25 cellular contexts compared by ENCODE assay signal in genomic region chr4:61079427-61079826, GRCh38.
A peak's percentile ranks its signal among the peaks of the same experiment; 100 is the strongest.
DNase-seq lines count a peak whose midpoint lies in the region; ATAC-seq, FAIRE-seq and TF ChIP-seq lines count a peak whose summit lies in the region.
"Had no signal": no experiment of that assay in that cellular context is flagged by ENCODE, and none has a peak within 500 bp of the region (broad histone marks: within the 10 kb centered on the region; RNA-seq: fewer than 3 reads in every experiment).

No MANE protein-coding gene starts in this region.

- peaks cover 4% of the 10 kb centered on the region for H3K4me1 Mint-ChIP-seq in astrocyte (ENCODE audit: low read depth, unreplicated experiment)
- H3K4me1 Mint-ChIP-seq in immature natural killer cell: no peaks in the 10 kb centered on the region
- H3K4me1 Mint-ChIP-seq: CD4-positive, CD25-positive, alpha-beta regulatory T cell had no signal

- H3K27me3 ChIP-seq in astrocyte (ENCODE audit: insufficient read depth, low read length): no peaks in the 10 kb centered on the region
- H3K27me3 ChIP-seq in foreskin keratinocyte: no peaks in the 10 kb centered on the region
- H3K27me3 ChIP-seq: MG63 had no signal

- H3K4me3 Mint-ChIP-seq in astrocyte (ENCODE audit: unreplicated experiment): no peak overlapping the region
- H3K4me3 Mint-ChIP-seq in immature natural killer cell: no peak overlapping the region
- H3K4me3 Mint-ChIP-seq: CD4-positive, CD25-positive, alpha-beta regulatory T cell had no signal

- no peak overlapping the region for H3K4me2 ChIP-seq in astrocyte (ENCODE audit: low read length)

- no peak overlapping the region for H3K27ac Mint-ChIP-seq in astrocyte (ENCODE audit: unreplicated experiment)
- H3K27ac Mint-ChIP-seq in immature natural killer cell: no peak overlapping the region
- H3K27ac Mint-ChIP-seq: CD4-positive, CD25-positive, alpha-beta regulatory T cell had no signal

- no peaks in the 10 kb centered on the region for H3K79me2 ChIP-seq in astrocyte (ENCODE audit: insufficient read depth, low read length)

- no peak overlapping the region for H3K9ac ChIP-seq in astrocyte (ENCODE audit: low read length)

- H3K9me3 Mint-ChIP-seq in astrocyte (ENCODE audit: unreplicated experiment) (peaks cover 3% of the 10 kb centered on the region), immature natural killer cell (peaks cover 5 to 37% (median 20%) of the 10 kb centered on the region in 6 donors)

- peak; percentile 67 for ATAC-seq in foreskin keratinocyte
- ATAC-seq in GM18517 (IDR thresholded peaks at IDR 0.05; ENCODE audit: unreplicated experiment): no peak
- ATAC-seq: HCT116, K562, Panc1 had no signal

- TF ChIP-seq CTCF in astrocyte (IDR thresholded peaks at IDR 0.05; ENCODE audit: insufficient read depth, low read depth, low read length): no peak
- TF ChIP-seq CTCF in foreskin keratinocyte (conservative IDR thresholded peaks at IDR 0.05): no peak

- H3K4me3 ChIP-seq in astrocyte (ENCODE audit: insufficient read depth, low read depth, low read length): no peak overlapping the region
- H3K4me3 ChIP-seq: K562, MG63 had no signal

- no peaks in the 10 kb centered on the region for H4K20me1 ChIP-seq in astrocyte (ENCODE audit: insufficient read depth, low read length)

- H3K36me3 Mint-ChIP-seq in astrocyte (ENCODE audit: low read depth, unreplicated experiment): no peaks in the 10 kb centered on the region
- H3K36me3 Mint-ChIP-seq in immature natural killer cell: no peaks in the 10 kb centered on the region
- H3K36me3 Mint-ChIP-seq: CD4-positive, CD25-positive, alpha-beta regulatory T cell had no signal

- H3K4me1 ChIP-seq in astrocyte (ENCODE audit: insufficient read depth, low read length): no peaks in the 10 kb centered on the region
- H3K4me1 ChIP-seq in foreskin keratinocyte: no peaks in the 10 kb centered on the region

- H2AFZ ChIP-seq in astrocyte (ENCODE audit: low read depth, low read length): no peak overlapping the region

- DNase-seq in A172 (ENCODE audit: low spot score) (peak; percentile 34), HS-27A (ENCODE audit: low read depth) (peak; percentile 30), astrocyte (ENCODE audit: low read depth) (peak; percentile 8), foreskin keratinocyte (peak in 1 of 2 donors; percentile 69), immature natural killer cell (no peak), COLO829 (ENCODE audit: low spot score) (no peak), kidney tubule cell (ENCODE audit: low spot score) (no peak)
- DNase-seq: 8988T; CD4-positive, CD25-positive, alpha-beta regulatory T cell; GDM1; GOT3; Kasumi-1; MG63; NCI-H1105 treated with DMSO at 0.1 percent for 48 hours; NCI-H2029; NCI-H526 treated with DMSO at 0.1 percent for 48 hours; SHP77 treated with DMSO at 0.1 percent for 48 hours had no signal

- H3K27me3 Mint-ChIP-seq in astrocyte (ENCODE audit: low read depth, unreplicated experiment) (no peaks in the 10 kb centered on the region), immature natural killer cell (ENCODE audit: low read depth in 3 of 3) (no peaks in the 10 kb centered on the region)
- H3K27me3 Mint-ChIP-seq: CD4-positive, CD25-positive, alpha-beta regulatory T cell had no signal

- peak; percentile 70 for FAIRE-seq in astrocyte (lab: Jason Lieb, UNC)
- FAIRE-seq: D721Med, GM12891, HTR-8/SVneo, K562 had no signal

- no peaks in the 10 kb centered on the region for H3K36me3 ChIP-seq in astrocyte (ENCODE audit: insufficient read depth, low read length)
- H3K36me3 ChIP-seq: MG63 had no signal

- no peaks in the 10 kb centered on the region for H3K9me3 ChIP-seq in astrocyte (ENCODE audit: insufficient read depth, low read depth, low read length)
- H3K9me3 ChIP-seq: MG63 had no signal

- H3K27ac ChIP-seq in astrocyte (ENCODE audit: low read depth, low read length) (no peak overlapping the region), foreskin keratinocyte (no peak overlapping the region)
- H3K27ac ChIP-seq: HL-60 had no signal

Comparison
In these comparisons a context has a peak if more than half of its experiments do, and no peak if none do; other contexts are left out.
1. DNase-seq: peak in A172 (single experiment), HS-27A (single experiment) and astrocyte (single experiment); none in immature natural killer cell (0 of 3), COLO829 (single experiment) and kidney tubule cell (single experiment).